25 cellular contexts compared by ENCODE assay signal in genomic region chr3:188760408-188760807, GRCh38.
DNase-seq lines count a peak whose midpoint lies in the region; ATAC-seq and TF ChIP-seq lines count a peak whose summit lies in the region.
"Had no signal": no experiment of that assay in that cellular context is flagged by ENCODE, and none has a peak within 500 bp of the region (broad histone marks: within the 10 kb centered on the region; RNA-seq: fewer than 3 reads in every experiment).

No MANE protein-coding gene starts in this region.

- TF ChIP-seq CTCF in SU-DHL-6 (IDR thresholded peaks at IDR 0.05; ENCODE audit: insufficient read depth, low read length, poor library complexity, severe bottlenecking) (no peak), gastrocnemius medialis (IDR thresholded peaks at IDR 0.05 in 4 of 5, conservative IDR thresholded peaks at IDR 0.05 in 1 of 5) (no peak)

- no peak overlapping the region for H2AFZ ChIP-seq in GM23248
- no peak overlapping the region for H2AFZ ChIP-seq in SU-DHL-6 (ENCODE audit: low read depth, low read length, severe bottlenecking)
- H2AFZ ChIP-seq in mesenchymal stem cell (ENCODE audit: low read depth, low read length), result no peak overlapping the region
- H2AFZ ChIP-seq in neuronal stem cell (ENCODE audit: low read length), result no peak overlapping the region

- H3K79me2 ChIP-seq in GM23248 (ENCODE audit: insufficient read depth), result no peaks in the 10 kb centered on the region
- no peaks in the 10 kb centered on the region for H3K79me2 ChIP-seq in SU-DHL-6 (ENCODE audit: insufficient read depth, low read length)

- H3F3A ChIP-seq in GM23248 (ENCODE audit: insufficient read depth) (no peaks in the 10 kb centered on the region), SU-DHL-6 (ENCODE audit: insufficient read depth) (peaks cover 19% of the 10 kb centered on the region)

- H3K9me3 ChIP-seq in GM23248 (ENCODE audit: low read depth) (no peaks in the 10 kb centered on the region), SU-DHL-6 (ENCODE audit: insufficient read depth, low read length) (no peaks in the 10 kb centered on the region), mesenchymal stem cell (ENCODE audit: control insufficient read depth, low read length) (no peaks in the 10 kb centered on the region), gastrocnemius medialis (no peaks in the 10 kb centered on the region), neuronal stem cell (replicated peaks in 1 of 2; ENCODE audit: control insufficient read depth in 2 of 2, insufficient read depth in 1 of 2, low read depth in 1 of 2, low read length in 2 of 2) (no peaks in the 10 kb centered on the region)
- H3K9me3 ChIP-seq: ascending aorta, MG63, mucosa of descending colon, tibial artery had no signal

- H3K18ac ChIP-seq in mesenchymal stem cell (ENCODE audit: low read depth in 1 of 2, low read length in 2 of 2), result no peak overlapping the region
- no peak overlapping the region for H3K18ac ChIP-seq in neuronal stem cell (ENCODE audit: low read length)

- H3K23ac ChIP-seq in mesenchymal stem cell (ENCODE audit: low read length in 2 of 2), result no peak overlapping the region
- no peak overlapping the region for H3K23ac ChIP-seq in neuronal stem cell (ENCODE audit: low read depth, low read length, poor library complexity)

- no peak overlapping the region for H2AK5ac ChIP-seq in mesenchymal stem cell (ENCODE audit: low read length, severe bottlenecking)
- no peak overlapping the region for H2AK5ac ChIP-seq in neuronal stem cell (ENCODE audit: low read depth, low read length)

- no peak overlapping the region for H3K9ac ChIP-seq in GM23248
- H3K9ac ChIP-seq in SU-DHL-6 (ENCODE audit: low read length), result no peak overlapping the region
- no peak overlapping the region for H3K9ac ChIP-seq in mesenchymal stem cell (ENCODE audit: low read length)
- H3K9ac ChIP-seq in neuronal stem cell (ENCODE audit: low read depth, low read length, poor library complexity), result no peak overlapping the region

- H3K4ac ChIP-seq in mesenchymal stem cell (ENCODE audit: low read depth in 1 of 2, low read length in 2 of 2) (no peak overlapping the region), neuronal stem cell (ENCODE audit: low read length) (no peak overlapping the region)

- H2BK12ac ChIP-seq in mesenchymal stem cell (ENCODE audit: low read length in 2 of 2) (no peak overlapping the region), neuronal stem cell (ENCODE audit: low read length) (no peak overlapping the region)

- H3K9me2 ChIP-seq in GM23248 (ENCODE audit: insufficient read depth) (no peaks in the 10 kb centered on the region), SU-DHL-6 (replicated peaks; ENCODE audit: insufficient read depth, low read length) (no peaks in the 10 kb centered on the region)

- in situ Hi-C loops in GM23248 (cut with MboI) (no loop called here), gastrocnemius medialis (cut with MboI; ENCODE audit: low sequenced_read_pairs in 4 of 4) (no loop called here)

- H3K36me3 ChIP-seq in GM23248 (ENCODE audit: low read depth), result 0 out of 2 replicates have a peak, but pooled peaks cover 3% of the 10 kb centered on the region
- H3K36me3 ChIP-seq in SU-DHL-6 (ENCODE audit: low read length), result no peaks in the 10 kb centered on the region
- peaks cover 0 to 22% of the 10 kb centered on the region in 2 experiments for H3K36me3 ChIP-seq in mesenchymal stem cell (ENCODE audit: control insufficient read depth in 1 of 2, insufficient read depth in 2 of 2, low read depth in 1 of 2, low read length in 2 of 2)
- H3K36me3 ChIP-seq in gastrocnemius medialis, result no peaks in the 10 kb centered on the region
- no peaks in the 10 kb centered on the region for H3K36me3 ChIP-seq in neuronal stem cell (replicated peaks in 1 of 2; ENCODE audit: control insufficient read depth in 2 of 2, insufficient read depth in 2 of 2, low read length in 2 of 2)
- H3K36me3 ChIP-seq: MG63 had no signal

- no peak overlapping the region for H3K14ac ChIP-seq in mesenchymal stem cell (ENCODE audit: low read length in 2 of 2)
- H3K14ac ChIP-seq in neuronal stem cell (ENCODE audit: low read length), result no peak overlapping the region

- H2BK120ac ChIP-seq in mesenchymal stem cell (ENCODE audit: low read depth, low read length) (no peak overlapping the region), neuronal stem cell (ENCODE audit: low read depth, low read length) (no peak overlapping the region)

- intact Hi-C loops in gastrocnemius medialis (cut with DNase I; ENCODE audit: low total_unique reads), result no loop called here

- H3K27me3 ChIP-seq in GM23248 (replicated peaks; ENCODE audit: insufficient read depth) (no peaks in the 10 kb centered on the region), SU-DHL-6 (ENCODE audit: low read length) (no peaks in the 10 kb centered on the region), mesenchymal stem cell (ENCODE audit: control insufficient read depth in 1 of 2, insufficient read depth in 1 of 2, low read length in 2 of 2) (no peaks in the 10 kb centered on the region), gastrocnemius medialis (no peaks in the 10 kb centered on the region), neuronal stem cell (ENCODE audit: control insufficient read depth in 3 of 3, insufficient read depth in 3 of 3, low read depth in 1 of 3, low read length in 3 of 3) (no peaks in the 10 kb centered on the region)
- H3K27me3 ChIP-seq: ascending aorta, MG63, tibial artery had no signal

- H2BK5ac ChIP-seq in mesenchymal stem cell (ENCODE audit: low read depth, low read length, poor library complexity, severe bottlenecking) (no peak overlapping the region), neuronal stem cell (ENCODE audit: low read length) (no peak overlapping the region)

- H4K91ac ChIP-seq in mesenchymal stem cell (ENCODE audit: low read length) (no peak overlapping the region), neuronal stem cell (ENCODE audit: low read depth, low read length, poor library complexity) (no peak overlapping the region)

- H4K20me1 ChIP-seq in GM23248 (ENCODE audit: insufficient read depth), result no peaks in the 10 kb centered on the region
- no peaks in the 10 kb centered on the region for H4K20me1 ChIP-seq in SU-DHL-6 (ENCODE audit: low read depth, low read length)

- H3K27ac ChIP-seq in GM23248, result no peak overlapping the region
- H3K27ac ChIP-seq in SU-DHL-6 (ENCODE audit: low read depth, low read length), result peak overlapping the region; percentile 17; the same call in 1 of the 2 replicates
- H3K27ac ChIP-seq in mesenchymal stem cell (ENCODE audit: low read length, poor library complexity, severe bottlenecking), result no peak overlapping the region
- peak overlapping the region in 1 of 4 donors; percentile 32 for H3K27ac ChIP-seq in gastrocnemius medialis
- H3K27ac ChIP-seq in neuronal stem cell (replicated peaks; ENCODE audit: low read length), result no peak overlapping the region
- H3K27ac ChIP-seq: ascending aorta, tibial artery had no signal

- H2BK15ac ChIP-seq in mesenchymal stem cell (ENCODE audit: low read depth, poor library complexity, severe bottlenecking) (no peak overlapping the region), neuronal stem cell (ENCODE audit: low read length) (no peak overlapping the region)

- H3K79me1 ChIP-seq in mesenchymal stem cell (replicated peaks; ENCODE audit: low read length, poor library complexity, severe bottlenecking) (peaks cover 10% of the 10 kb centered on the region), neuronal stem cell (ENCODE audit: low read depth, low read length) (no peaks in the 10 kb centered on the region)

- H4K8ac ChIP-seq in mesenchymal stem cell (ENCODE audit: low read length), result no peak overlapping the region
- no peak overlapping the region for H4K8ac ChIP-seq in neuronal stem cell (ENCODE audit: low read depth, low read length)

- WGBS in GM23248 (ENCODE audit: low coverage in 1 of 2, low lambda C conversion rate in 2 of 2, missing lambda C conversion rate in 2 of 2), 2 experiments, result 77 to 96% methylated on average over 3 of the region's 3 CpGs
- WGBS in mesenchymal stem cell, result no CpG with 5 or more reads among the region's 3 CpGs
- WGBS in neuronal stem cell (ENCODE audit: extremely low coverage in 2 of 2, insufficient read length in 2 of 2, insufficient replicate concordance in 1 of 2), 2 donors, result no CpG with 5 or more reads among the region's 3 CpGs

- ATAC-seq in esophagus mucosa, result peak; percentile 85
- no peak for ATAC-seq in gastrocnemius medialis
- ATAC-seq in GM21737 (IDR thresholded peaks at IDR 0.05; ENCODE audit: unreplicated experiment), result no peak
- ATAC-seq: CD8-positive, alpha-beta T cell; mucosa of descending colon had no signal

- H3K4me2 ChIP-seq in GM23248 (ENCODE audit: unreplicated experiment) (no peak overlapping the region), SU-DHL-6 (ENCODE audit: low read depth, low read length, poor library complexity, severe bottlenecking) (no peak overlapping the region), mesenchymal stem cell (ENCODE audit: low read length, poor library complexity, severe bottlenecking) (no peak overlapping the region), neuronal stem cell (ENCODE audit: insufficient read depth, low read length, poor library complexity, severe bottlenecking) (no peak overlapping the region)

- H3K4me1 ChIP-seq in GM23248 (ENCODE audit: insufficient read depth), result no peaks in the 10 kb centered on the region
- no peaks in the 10 kb centered on the region for H3K4me1 ChIP-seq in mesenchymal stem cell (ENCODE audit: control insufficient read depth, insufficient read depth, low read depth, low read length)
- H3K4me1 ChIP-seq in gastrocnemius medialis, result peaks cover 35 to 45% of the 10 kb centered on the region in 2 donors
- H3K4me1 ChIP-seq in neuronal stem cell (ENCODE audit: control insufficient read depth in 2 of 2, insufficient read depth in 1 of 2, low read depth in 1 of 2, low read length in 2 of 2), result no peaks in the 10 kb centered on the region

- peak; percentile 57 for DNase-seq in GM23248
- DNase-seq in mesenchymal stem cell, result peak; percentile 56
- no peak for DNase-seq in gastrocnemius medialis
- DNase-seq in neuronal stem cell (ENCODE audit: low spot score), result no peak
- no peak for DNase-seq in GDM1 (lab: John Stamatoyannopoulos, UW)
- DNase-seq: activated CD4-positive, alpha-beta T cell treated with anti-CD3 and anti-CD28 coated beads for 1 hour; activated CD8-positive, alpha-beta memory T cell treated with anti-CD3 and anti-CD28 coated beads for 24 hours; activated naive CD4-positive, alpha-beta T cell treated with anti-CD3 and anti-CD28 coated beads, Interleukin-2, amount 50 U/mL, for 16 hours; activated T-cell treated with anti-CD3 and anti-CD28 coated beads, Interleukin-2, amount 50 U/mL, for 48 hours; CD8-positive, alpha-beta T cell; glutamatergic neuron; MG63; mucosa of descending colon; NCI-H1417 treated with DMSO at 0.1 percent for 48 hours; NCI-H2171; NCI-H526; Right ventricle myocardium superior; stimulated activated CD4-positive, alpha-beta T cell treated with anti-CD3 and anti-CD28 coated beads, Interleukin-2, amount 100 ng/mL, for 24 hours; stimulated activated naive CD4-positive, alpha-beta T cell; SW 1271; tibial artery had no signal

- TF ChIP-seq POLR2A in gastrocnemius medialis (IDR thresholded peaks at IDR 0.05), result no peak

- H3K4me3 ChIP-seq in GM23248 (no peak overlapping the region), SU-DHL-6 (ENCODE audit: insufficient read depth, low read length, poor library complexity, severe bottlenecking) (no peak overlapping the region), mesenchymal stem cell (ENCODE audit: insufficient read depth in 1 of 2, low read depth in 1 of 2, low read length in 2 of 2) (no peak overlapping the region), gastrocnemius medialis (no peak overlapping the region), neuronal stem cell (ENCODE audit: low read length in 2 of 2) (no peak overlapping the region)
- H3K4me3 ChIP-seq: ascending aorta, MG63, mucosa of descending colon, tibial artery had no signal

Comparison
In these comparisons a context has a peak if more than half of its experiments do, and no peak if none do; other contexts are left out.
1. DNase-seq: peak in GM23248 (single experiment) and mesenchymal stem cell (single experiment); none in gastrocnemius medialis (0 of 2), neuronal stem cell (single experiment) and GDM1 (single experiment).